ENCODE assay signal across 8 cellular contexts in genomic region chr5:83306572-83307241, GRCh38.
DNase-seq lines count a peak whose midpoint lies in the region; ATAC-seq and TF ChIP-seq lines count a peak whose summit lies in the region.

No MANE protein-coding gene starts in this region.

- no peaks in the 10 kb centered on the region for H3K36me3 ChIP-seq in psoas muscle (ENCODE audit: insufficient read depth in 1 of 2, low read depth in 1 of 2)

- DNase-seq in AG20443 (ENCODE audit: low spot score) (peak; percentile 88), RWPE1 (ENCODE audit: low spot score) (peak; percentile 18), fibroblast of peridontal ligament (ENCODE audit: extremely low read depth) (peak; percentile 98), psoas muscle (peak; percentile 34 to 58), NCI-H2227 treated with DMSO at 0.1 percent for 48 hours (lab: John Stamatoyannopoulos, UW) (no peak), NCI-H345 (lab: John Stamatoyannopoulos, UW) (no peak)

- POLR2A ChIA-PET in RWPE1 (lab: Yijun Ruan, JAX; ENCODE audit: low non-redundant PET) = no interaction called here

- 27 to 42% (median 35%) methylated on average over 3 of the region's 3 CpGs for WGBS in psoas muscle, 3 donors

- ATAC-seq in HG02981 (IDR thresholded peaks at IDR 0.05; ENCODE audit: unreplicated experiment) = peak; percentile 99
- peak; percentile 23 to 72 (median 71) for ATAC-seq in psoas muscle

- no peaks in the 10 kb centered on the region for H3K27me3 ChIP-seq in psoas muscle (ENCODE audit: insufficient read depth in 3 of 3, low read length in 2 of 3)

- H3K27ac ChIP-seq in RWPE1 = no peak overlapping the region
- no peak overlapping the region for H3K27ac ChIP-seq in psoas muscle

- TF ChIP-seq CTCF in RWPE1 (conservative IDR thresholded peaks at IDR 0.05; ENCODE audit: low read depth) (no peak), psoas muscle (IDR thresholded peaks at IDR 0.05) (no peak)

- intact Hi-C loops in psoas muscle (cut with DNase I) = no loop called here

- no peaks in the 10 kb centered on the region for H3K4me1 ChIP-seq in psoas muscle

- no peaks in the 10 kb centered on the region for H3K9me3 ChIP-seq in psoas muscle

- in situ Hi-C loops in GM18951 (cut with MboI; ENCODE audit: low sequenced_read_pairs, unreplicated experiment) = no loop called here

- CTCF ChIA-PET in RWPE1 (lab: Yijun Ruan, JAX) = no interaction called here

- peak; percentile 34 for TF ChIP-seq POLR2A in GM18951 (IDR thresholded peaks at IDR 0.05; ENCODE audit: extremely low read depth, insufficient read depth, insufficient read length)

- no peak overlapping the region for H3K4me3 ChIP-seq in psoas muscle

Comparison
In these comparisons a context has a peak if more than half of its experiments do, and no peak if none do; other contexts are left out.
1. DNase-seq: peak in AG20443 (single experiment), RWPE1 (single experiment), fibroblast of peridontal ligament (single experiment) and psoas muscle (2 of 2); none in NCI-H2227 treated with DMSO at 0.1 percent for 48 hours (single experiment) and NCI-H345 (single experiment).